ENCODE assay signal across 28 cellular contexts in the genomic region with DNA sequence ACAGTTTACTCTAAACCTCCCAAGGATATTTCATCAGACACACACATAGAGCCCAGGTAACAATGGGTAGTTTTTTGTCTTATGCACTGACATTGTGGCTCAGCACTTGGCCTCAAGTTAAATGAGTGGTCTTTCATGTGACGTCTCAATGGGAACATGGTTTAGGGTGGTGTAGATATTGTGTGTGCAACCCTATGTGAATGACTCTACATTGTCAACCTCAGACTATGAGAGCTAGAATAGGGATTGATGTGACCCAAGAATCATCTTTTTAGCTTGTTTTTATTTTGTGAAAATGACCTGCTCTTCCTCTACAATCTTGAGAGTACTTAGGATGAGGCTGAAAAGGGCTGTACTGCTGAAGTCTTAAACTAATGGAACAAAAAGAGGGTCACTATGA.
"Had no signal": no experiment of that assay in that cellular context is flagged by ENCODE, and none has a peak within 500 bp of the region (broad histone marks: within the 10 kb centered on the region; RNA-seq: fewer than 3 reads in every experiment).

No MANE protein-coding gene starts in this region.

- FAIRE-seq: pancreas had no signal

- H3K4me2 ChIP-seq: smooth muscle cell had no signal

- H3K27me3 ChIP-seq: neutrophil, pancreas, spleen, suprapubic skin, testis, tibial artery, transverse colon, upper lobe of right lung, uterus had no signal

- DNase-seq: naive thymus-derived CD4-positive, alpha-beta T cell; natural killer cell; nucleus accumbens; pancreas; posterior cingulate gyrus; psoas muscle; right cardiac atrium; spleen; stimulated activated CD4-positive, alpha-beta T cell treated with anti-CD3 and anti-CD28 coated beads, Interleukin-12 subunit alpha, Interleukin-12 subunit beta, amount 100 ng/mL, for 4 hours; stimulated activated CD4-positive, alpha-beta T cell treated with anti-CD3 and anti-CD28 coated beads, Interleukin-1b, Interleukin-23, amount 100 ng/mL, for 48 hours; stimulated activated CD4-positive, alpha-beta T cell treated with anti-CD3 and anti-CD28 coated beads, Interleukin-4, amount 100 ng/mL, for 1 hour; stimulated activated CD4-positive, alpha-beta T cell treated with anti-CD3 and anti-CD28 coated beads, Interleukin-4, amount 100 ng/mL, for 4 hours; stimulated activated CD8-positive, alpha-beta memory T cell treated with anti-CD3 and anti-CD28 coated beads, Interleukin-4, amount 100 ng/mL, for 48 hours; stimulated activated naive CD4-positive, alpha-beta T cell; stimulated activated naive CD8-positive, alpha-beta T cell treated with anti-CD3 and anti-CD28 coated beads, Interleukin-15, amount 100 ng/mL, for 72 hours; stimulated activated naive CD8-positive, alpha-beta T cell treated with anti-CD3 and anti-CD28 coated beads, Interleukin-15, Interleukin-2, amounts not matched to agents 100 U/mL and 50 U/mL, for 24 hours; substantia nigra; testis; tibial artery; transverse colon; upper lobe of right lung; uterus had no signal

- H3K36me3 ChIP-seq: neutrophil, pancreas, spleen, suprapubic skin, tibial artery, transverse colon, upper lobe of right lung, uterus had no signal

- H3K4me1 ChIP-seq: pancreas, psoas muscle, spleen, suprapubic skin, testis, tibial artery, transverse colon, upper lobe of right lung, uterus had no signal

- H3K9me3 ChIP-seq: neutrophil, pancreas, psoas muscle, spleen, suprapubic skin, testis, tibial artery, transverse colon, upper lobe of right lung, uterus had no signal

- H3K27ac ChIP-seq: neutrophil, pancreas, psoas muscle, skin epidermis, spleen, suprapubic skin, testis, tibial artery, transverse colon, upper lobe of right lung, uterus had no signal

- H3K4me3 ChIP-seq: pancreas, psoas muscle, skin epidermis, smooth muscle cell, spleen, suprapubic skin, testis, tibial artery, transverse colon, upper lobe of right lung, uterus had no signal

- ATAC-seq: naive thymus-derived CD4-positive, alpha-beta T cell; natural killer cell; pancreas; psoas muscle; right cardiac atrium; sciatic nerve; stimulated activated memory B cell treated with anti-CD40 and anti-IgM and Interleukin-4, amounts not matched to agents 10 μg/mL and 1 μg/mL and 100 μg/mL, for 72 hours; stimulated activated naive CD8-positive, alpha-beta T cell treated with anti-CD3 and anti-CD28 coated beads, Interleukin-15, amount 100 ng/mL, for 72 hours; stimulated activated naive CD8-positive, alpha-beta T cell treated with anti-CD3 and anti-CD28 coated beads, Interleukin-15, Interleukin-2, amounts not matched to agents 100 U/mL and 50 U/mL, for 24 hours; upper lobe of right lung had no signal
